ENCODE assay signal across 1 cellular context in the genomic region with DNA sequence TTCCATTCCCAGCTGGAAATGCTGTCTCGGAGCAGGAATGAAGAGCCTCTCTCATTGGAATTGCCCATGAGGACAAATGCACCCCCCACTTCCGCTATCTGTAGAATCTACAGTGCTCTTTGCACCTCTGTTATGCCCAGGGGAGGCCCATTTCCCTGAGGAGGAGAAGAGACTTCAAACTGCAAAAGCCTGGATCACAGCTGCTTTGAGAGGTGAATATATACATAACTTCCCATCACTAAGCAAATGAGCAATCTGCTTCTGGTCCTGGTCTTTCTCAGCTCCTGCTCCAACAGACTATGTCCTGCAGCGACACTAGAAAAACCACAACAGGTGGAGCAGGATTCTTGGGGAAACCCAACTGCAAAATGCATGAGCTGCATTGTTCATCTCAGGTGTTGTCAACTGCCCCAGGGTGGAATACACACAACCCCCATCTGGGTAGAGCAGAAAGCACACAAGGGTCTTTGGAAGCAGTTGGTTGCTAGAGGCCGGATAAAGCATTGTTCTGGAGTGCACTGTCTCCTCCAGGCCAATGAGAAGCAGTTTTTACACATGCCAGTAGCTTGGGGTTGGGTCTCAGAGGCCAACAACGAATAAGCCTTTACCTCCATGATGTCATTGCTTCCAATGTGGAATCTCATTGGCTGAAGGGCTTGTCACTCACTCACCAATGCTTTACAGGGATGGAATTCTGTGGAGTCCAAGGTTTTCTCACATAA.
A peak's percentile ranks its signal among the peaks of the same experiment; 100 is the strongest.
TF ChIP-seq lines count a peak whose summit lies in the region.

No MANE protein-coding gene starts in this region.

TF ChIP-seq in H1, 55 proteins besides CTCF, POLR2A, EP300 and RAD21 (continued from another document):
- no peak for TF ChIP-seq MAX (IDR thresholded peaks at IDR 0.05)
- peak; percentile 41 for TF ChIP-seq ASH2L (IDR thresholded peaks at IDR 0.05; ENCODE audit: low read length)
